28 cellular contexts compared by ENCODE assay signal in the genomic region with DNA sequence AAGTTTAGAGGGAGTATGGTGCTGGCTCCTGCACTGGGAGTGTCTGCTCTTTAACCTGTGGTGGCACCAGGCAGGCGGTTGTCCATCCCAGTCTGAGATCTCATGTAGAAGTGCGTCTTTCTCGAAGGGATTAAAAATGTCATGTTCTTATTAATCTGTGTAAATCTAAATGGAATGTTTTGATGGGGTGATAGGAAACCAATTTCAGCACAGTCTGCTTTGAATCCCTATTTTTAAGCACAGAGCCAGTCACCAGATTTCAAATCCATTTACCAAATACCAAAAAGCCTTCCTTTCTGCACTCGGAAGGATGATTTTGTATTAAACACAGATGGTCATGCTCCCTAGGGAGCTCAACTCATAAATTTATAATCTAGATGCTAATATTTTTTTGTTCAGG.
"Had no signal": no experiment of that assay in that cellular context is flagged by ENCODE, and none has a peak within 500 bp of the region (broad histone marks: within the 10 kb centered on the region; RNA-seq: fewer than 3 reads in every experiment).

No MANE protein-coding gene starts in this region.

- H3K27ac ChIP-seq: coronary artery, gastroesophageal sphincter, heart left ventricle, neural progenitor cell, parathyroid adenoma, psoas muscle, sigmoid colon, thyroid gland, upper lobe of left lung, vagina had no signal

- H3K36me3 ChIP-seq: neural progenitor cell, sigmoid colon, thyroid gland, vagina had no signal

- H3K4me1 ChIP-seq: gastroesophageal sphincter, parathyroid adenoma, psoas muscle, sigmoid colon, thyroid gland, upper lobe of left lung, vagina had no signal

- H3K4me3 ChIP-seq: coronary artery, dorsolateral prefrontal cortex, gastroesophageal sphincter, heart left ventricle, neural progenitor cell, psoas muscle, sigmoid colon, thyroid gland, upper lobe of left lung, vagina had no signal

- H3K27me3 ChIP-seq: dorsolateral prefrontal cortex, gastroesophageal sphincter, heart left ventricle, neural progenitor cell, sigmoid colon, thyroid gland, upper lobe of left lung, vagina had no signal

- H3K9me3 ChIP-seq: gastroesophageal sphincter, heart left ventricle, psoas muscle, sigmoid colon, thyroid gland, upper lobe of left lung, vagina had no signal

- DNase-seq: activated CD4-positive, alpha-beta T cell treated with anti-CD3 and anti-CD28 coated beads for 36 hours; activated CD4-positive, CD25-positive, alpha-beta regulatory T cell; activated CD8-positive, alpha-beta memory T cell treated with anti-CD3 and anti-CD28 coated beads for 24 hours; activated effector memory CD4-positive, alpha-beta T cell treated with Interleukin-2 at 50 U/mL for 16 hours; activated naive CD4-positive, alpha-beta T cell treated with Interleukin-2 at 50 U/mL for 16 hours; anterior cingulate cortex; dorsolateral prefrontal cortex; effector memory CD8-positive, alpha-beta T cell; erythroblast; heart left ventricle; hypothalamus; immature natural killer cell; kidney; natural killer cell; occipital lobe; psoas muscle; sigmoid colon; small intestine; stimulated activated CD4-positive, alpha-beta T cell treated with anti-CD3 and anti-CD28 coated beads, Interleukin-4, amount 100 ng/mL, for 24 hours; substantia nigra; T-helper 2 cell; thyroid gland; upper lobe of left lung had no signal
